13 cellular contexts compared by ENCODE assay signal in genomic region chr16:5073279-5073629, GRCh38. TPM values are rescaled to one million over a fixed set of nuclear protein-coding genes. Genes with fewer than 3 reads are reported as not detected.
DNase-seq lines count a peak whose midpoint lies in the region; ATAC-seq and TF ChIP-seq lines count a peak whose summit lies in the region.
"Had no signal": no experiment of that assay in that cellular context is flagged by ENCODE, and none has a peak within 500 bp of the region (broad histone marks: within the 10 kb centered on the region; RNA-seq: fewer than 3 reads in every experiment).

No MANE protein-coding gene starts in this region.

- no peak for ATAC-seq in activated naive CD8-positive, alpha-beta T cell treated with anti-CD3 and anti-CD28 coated beads, Interleukin-2, amount 50 U/mL, for 24 hours
- no peak for ATAC-seq in naive B cell (ENCODE audit: low read depth in 2 of 2)
- ATAC-seq in GM19351 (IDR thresholded peaks at IDR 0.05; ENCODE audit: unreplicated experiment) = no peak
- no peak for ATAC-seq in activated CD4-positive, CD25-positive, alpha-beta regulatory T cell treated with anti-CD3 and anti-CD28 coated beads, Interleukin-2, amount 50 U/mL, for 24 hours

- no peaks in the 10 kb centered on the region for H3K9me3 ChIP-seq in CD8-positive, alpha-beta memory T cell (ENCODE audit: low read length)

- no peaks in the 10 kb centered on the region for H3K9me3 Mint-ChIP-seq in CD8-positive, alpha-beta memory T cell
- no peaks in the 10 kb centered on the region for H3K9me3 Mint-ChIP-seq in activated naive CD8-positive, alpha-beta T cell treated with anti-CD3 and anti-CD28 coated beads, Interleukin-2, amount 50 U/mL, for 24 hours
- no peaks in the 10 kb centered on the region for H3K9me3 Mint-ChIP-seq in naive B cell

- no peak for DNase-seq in CD8-positive, alpha-beta memory T cell
- no peak for DNase-seq in HFF-Myc (ENCODE audit: extremely low read depth, low read depth)
- no peak for DNase-seq in activated naive CD8-positive, alpha-beta T cell treated with anti-CD3 and anti-CD28 coated beads, Interleukin-2, amount 50 U/mL, for 24 hours
- DNase-seq in naive B cell = no peak
- no peak for DNase-seq in DMS79 (lab: John Stamatoyannopoulos, UW)
- DNase-seq in activated gamma-delta T cell (lab: John Stamatoyannopoulos, UW) = no peak
- DNase-seq: dermis blood vessel endothelial cell, DMS153, NCI-H2029 treated with DMSO at 0.1 percent for 48 hours, retina had no signal

- POLR2A ChIA-PET in CD8-positive, alpha-beta memory T cell (lab: Charles Lee) = interaction anchor here (1.8 kb wide), 1 partner anchor 39 kb away, joined by 10 read pairs; the partner anchor contains the start of gene NAGPA

- H3K27me3 ChIP-seq in CD8-positive, alpha-beta memory T cell (ENCODE audit: insufficient read depth, low read length, poor library complexity, severe bottlenecking) = no peaks in the 10 kb centered on the region

- H3K27ac Mint-ChIP-seq in CD8-positive, alpha-beta memory T cell = peak overlapping the region; percentile 14 to 98 (median 95)
- peak overlapping the region; percentile 95 for H3K27ac Mint-ChIP-seq in activated naive CD8-positive, alpha-beta T cell treated with anti-CD3 and anti-CD28 coated beads, Interleukin-2, amount 50 U/mL, for 24 hours
- peak overlapping the region in 2 of 6 donors; percentile 11 to 96 for H3K27ac Mint-ChIP-seq in naive B cell

- H3K27me3 Mint-ChIP-seq in CD8-positive, alpha-beta memory T cell = no peaks in the 10 kb centered on the region
- H3K27me3 Mint-ChIP-seq in activated naive CD8-positive, alpha-beta T cell treated with anti-CD3 and anti-CD28 coated beads, Interleukin-2, amount 50 U/mL, for 24 hours = no peaks in the 10 kb centered on the region
- H3K27me3 Mint-ChIP-seq in naive B cell = no peaks in the 10 kb centered on the region

- H3K36me3 Mint-ChIP-seq in CD8-positive, alpha-beta memory T cell = peaks cover 0 to 46% (median 6%) of the 10 kb centered on the region in 3 donors
- peaks cover 10% of the 10 kb centered on the region for H3K36me3 Mint-ChIP-seq in activated naive CD8-positive, alpha-beta T cell treated with anti-CD3 and anti-CD28 coated beads, Interleukin-2, amount 50 U/mL, for 24 hours (ENCODE audit: low read depth)
- peaks cover 6 to 10% of the 10 kb centered on the region in 2 donors for H3K36me3 Mint-ChIP-seq in naive B cell

- H3K4me3 Mint-ChIP-seq in CD8-positive, alpha-beta memory T cell = peak overlapping the region; percentile 51 to 98 (median 89)
- H3K4me3 Mint-ChIP-seq in activated naive CD8-positive, alpha-beta T cell treated with anti-CD3 and anti-CD28 coated beads, Interleukin-2, amount 50 U/mL, for 24 hours = peak overlapping the region; percentile 95
- H3K4me3 Mint-ChIP-seq in naive B cell = peak overlapping the region; percentile 55 to 98 (median 96)

- no peak overlapping the region for H3K4me3 ChIP-seq in CD8-positive, alpha-beta memory T cell (ENCODE audit: low read length)
- H3K4me3 ChIP-seq in HFF-Myc (replicated peaks; ENCODE audit: low read depth, low read length) = peak overlapping the region; percentile 80
- H3K4me3 ChIP-seq: lung had no signal

- H3K4me1 ChIP-seq in CD8-positive, alpha-beta memory T cell (ENCODE audit: insufficient read depth, low read length) = peaks cover 19% of the 10 kb centered on the region

- peaks cover 30 to 39% (median 31%) of the 10 kb centered on the region in 3 donors for H3K4me1 Mint-ChIP-seq in CD8-positive, alpha-beta memory T cell
- H3K4me1 Mint-ChIP-seq in activated naive CD8-positive, alpha-beta T cell treated with anti-CD3 and anti-CD28 coated beads, Interleukin-2, amount 50 U/mL, for 24 hours = peaks cover 25% of the 10 kb centered on the region
- H3K4me1 Mint-ChIP-seq in naive B cell = peaks cover 24 to 42% (median 41%) of the 10 kb centered on the region in 3 donors

- peaks cover 16% of the 10 kb centered on the region for H3K36me3 ChIP-seq in CD8-positive, alpha-beta memory T cell (ENCODE audit: insufficient read depth, low read length)

- no peak for TF ChIP-seq CTCF in HFF-Myc (IDR thresholded peaks at IDR 0.05; ENCODE audit: low read depth, low read length, missing control alignments)

- no peak overlapping the region for H3K27ac ChIP-seq in CD8-positive, alpha-beta memory T cell (ENCODE audit: low read depth, low read length)

- CTCF ChIA-PET in CD8-positive, alpha-beta memory T cell (lab: Charles Lee) = interaction anchor here (1.4 kb wide), 1 partner anchor 17 kb away, joined by 4 read pairs; no protein-coding TSS in a partner anchor

RNA-seq across cellular contexts. Expression of gene ALG1, which starts 1.6 kb away (rescaled TPM):
- 10 to 100 TPM; 47.8 to 50.7 TPM for total RNA-seq in CD8-positive, alpha-beta memory T cell
- polyA plus RNA-seq in CD8-positive, alpha-beta memory T cell = 32.8 TPM
- polyA plus RNA-seq in naive B cell (ENCODE audit: low read depth in 6 of 6) = 10 to 100 TPM; 21.9 to 45.3 (median 27.3) TPM

RNA-seq across cellular contexts. Expression of gene C16orf89, which starts 7.5 kb away (rescaled TPM):
- total RNA-seq in CD8-positive, alpha-beta memory T cell = not detected
- polyA plus RNA-seq in CD8-positive, alpha-beta memory T cell = not detected
- not detected for polyA plus RNA-seq in naive B cell (ENCODE audit: low read depth in 6 of 6)
- total RNA-seq: dermis blood vessel endothelial cell had no signal

RNA-seq across cellular contexts. Expression of gene EEF2KMT, which starts 24.3 kb away (rescaled TPM):
- total RNA-seq in CD8-positive, alpha-beta memory T cell = 10 to 100 TPM; 29.1 to 30.9 TPM
- 17.1 TPM for polyA plus RNA-seq in CD8-positive, alpha-beta memory T cell
- polyA plus RNA-seq in naive B cell (ENCODE audit: low read depth in 6 of 6) = 10 to 100 TPM in 3 of 6 donors, 1 to 10 TPM in 3; 7.1 to 15.1 (median 10.1) TPM

RNA-seq across cellular contexts. Expression of gene NAGPA, which starts 39.5 kb away (rescaled TPM):
- total RNA-seq in CD8-positive, alpha-beta memory T cell = 10 to 100 TPM; 18.8 to 19.0 TPM
- polyA plus RNA-seq in CD8-positive, alpha-beta memory T cell = 33.3 TPM
- 10 to 100 TPM; 26.3 to 44.6 (median 33.1) TPM for polyA plus RNA-seq in naive B cell (ENCODE audit: low read depth in 6 of 6)
